ENCODE assay signal across 35 cellular contexts in the genomic region with DNA sequence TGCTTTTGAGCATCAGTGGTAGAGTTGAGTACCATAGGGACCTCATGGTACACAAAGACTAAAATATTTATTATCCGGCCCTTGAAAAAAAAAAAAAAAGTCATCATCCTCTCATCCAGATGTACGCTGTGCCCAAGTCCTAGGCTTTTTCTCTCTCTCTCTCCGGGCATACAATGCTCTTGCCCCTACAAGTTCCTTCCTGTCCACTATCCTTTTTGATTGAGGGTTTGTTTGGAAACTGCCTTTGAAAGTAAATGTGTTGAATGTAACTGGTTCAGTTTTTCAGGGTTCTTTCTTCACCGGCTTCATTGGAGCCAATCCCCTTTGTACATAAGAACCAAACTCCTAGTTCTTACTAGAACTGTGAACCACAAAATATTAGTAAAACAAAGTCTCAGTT.
"Had no signal": no experiment of that assay in that cellular context is flagged by ENCODE, and none has a peak within 500 bp of the region (broad histone marks: within the 10 kb centered on the region; RNA-seq: fewer than 3 reads in every experiment).

No MANE protein-coding gene starts in this region.

- H3K4me1 ChIP-seq: ascending aorta had no signal

- H3K27ac Mint-ChIP-seq: activated B cell treated with CpG ODN at 0.5 μM for 24 hours; activated CD4-positive, alpha-beta memory T cell treated with anti-CD3 and anti-CD28 coated beads for 36 hours; activated CD4-positive, alpha-beta T cell treated with anti-CD3 and anti-CD28 coated beads, Interleukin-2, amount 10 ng/mL, durations not matched to agents 24 days and 14 days; activated CD8-positive, alpha-beta T cell treated with anti-CD3 and anti-CD28 coated beads for 36 hours; activated naive CD4-positive, alpha-beta T cell treated with anti-CD3 and anti-CD28 coated beads, Interleukin-2, amount 10 ng/mL, durations not matched to agents 7 days and 5 days; activated naive CD4-positive, alpha-beta T cell treated with anti-CD3 and anti-CD28 coated beads, Interleukin-2, amount 50 U/mL, for 24 hours; activated naive CD8-positive, alpha-beta T cell; activated naive CD8-positive, alpha-beta T cell treated with anti-CD3 and anti-CD28 coated beads, Interleukin-2, amount 10 ng/mL, durations not matched to agents 7 days and 5 days; activated naive CD8-positive, alpha-beta T cell treated with anti-CD3 and anti-CD28 coated beads, Interleukin-2, amount 50 U/mL, for 24 hours; activated T-cell treated with anti-CD3 and anti-CD28 coated beads, Interleukin-2, amount 50 U/mL, for 72 hours; activated T-helper 1 cell treated with anti-CD3 and anti-CD28 coated beads, Interleukin-12 subunit alpha, Interleukin-12 subunit beta, Interleukin-2, Interleukin-4 antibody, amounts not matched to agents 30 ng/mL and 10 ng/mL and 1 ng/mL, durations not matched to agents 14 hours and 24 hours and 36 hours; activated T-helper 17 cell treated with anti-CD3 and anti-CD28 coated beads, Interleukin-2, amount 50 U/mL, for 72 hours; brain; T-helper 1 cell treated with Interleukin-12 subunit alpha and Interleukin-12 subunit beta and Interleukin-4 antibody, amounts not matched to agents 30 μg/mL and 1 μg/mL, for 36 hours; T-helper 2 cell treated with Interferon-gamma antibody and Interleukin-4, amounts not matched to agents 5 μg/mL and 100 μg/mL, for 36 hours had no signal

- DNase-seq: activated B cell treated with CpG ODN at 0.5 μM for 24 hours; activated CD4-positive, alpha-beta memory T cell treated with anti-CD3 and anti-CD28 coated beads for 36 hours; activated CD4-positive, alpha-beta T cell treated with anti-CD3 and anti-CD28 coated beads for 4 hours; activated CD4-positive, alpha-beta T cell treated with anti-CD3 and anti-CD28 coated beads, Interleukin-2, amount 10 ng/mL, durations not matched to agents 24 days and 14 days; activated CD4-positive, alpha-beta T cell treated with anti-CD3 and anti-CD28 coated beads, Interleukin-2, amount 50 U/mL, for 1 hour; activated CD4-positive, alpha-beta T cell treated with anti-CD3 and anti-CD28 coated beads, Interleukin-2, amount 50 U/mL, for 4 hours; activated CD4-positive, CD25-positive, alpha-beta regulatory T cell treated with anti-CD3 and anti-CD28 coated beads, Interleukin-2, amount 50 U/mL, for 72 hours; activated CD8-positive, alpha-beta memory T cell treated with anti-CD3 and anti-CD28 coated beads, Interleukin-2, amount 50 U/mL, for 4 hours; activated CD8-positive, alpha-beta T cell treated with anti-CD3 and anti-CD28 coated beads for 36 hours; activated effector memory CD4-positive, alpha-beta T cell treated with anti-CD3 and anti-CD28 coated beads, Interleukin-2, amount 50 U/mL, for 16 hours; activated gamma-delta T cell treated with Interleukin-2 at 50 U/mL for 16 hours; activated naive CD4-positive, alpha-beta T cell; activated naive CD4-positive, alpha-beta T cell treated with anti-CD3 and anti-CD28 coated beads, Interleukin-2, amount 10 ng/mL, durations not matched to agents 7 days and 5 days; activated naive CD8-positive, alpha-beta T cell treated with anti-CD3 and anti-CD28 coated beads, Interleukin-2, amount 10 ng/mL, durations not matched to agents 7 days and 5 days; activated naive CD8-positive, alpha-beta T cell treated with anti-CD3 and anti-CD28 coated beads, Interleukin-2, amount 50 U/mL, for 24 hours; activated T-cell treated with anti-CD3 and anti-CD28 coated beads for 4 hours; activated T-cell treated with anti-CD3 and anti-CD28 coated beads, Interleukin-2, amount 50 U/mL, for 1 hour; activated T-cell treated with anti-CD3 and anti-CD28 coated beads, Interleukin-2, amount 50 U/mL, for 4 hours; activated T-cell treated with anti-CD3 and anti-CD28 coated beads, Interleukin-2, amount 50 U/mL, for 72 hours; amygdala; anterior cingulate cortex; central memory CD4-positive, alpha-beta T cell; T-helper 1 cell; T-helper 2 cell; T-helper 9 cell had no signal

- H3K9me3 ChIP-seq: ascending aorta had no signal

- ATAC-seq: activated CD8-positive, alpha-beta T cell treated with anti-CD3 and anti-CD28 coated beads for 36 hours; activated naive CD8-positive, alpha-beta T cell treated with anti-CD3 and anti-CD28 coated beads, Interleukin-2, amount 50 U/mL, for 24 hours; activated T-cell treated with anti-CD3 and anti-CD28 coated beads, Interleukin-2, amount 50 U/mL, for 4 hours; activated T-cell treated with anti-CD3 and anti-CD28 coated beads, Interleukin-2, amount 50 U/mL, for 72 hours; activated T-helper 17 cell treated with anti-CD3 and anti-CD28 coated beads, Interleukin-2, amount 50 U/mL, for 72 hours had no signal

- H3K36me3 ChIP-seq: ascending aorta had no signal

- H3K27ac ChIP-seq: ascending aorta, VCaP had no signal

- H3K4me3 Mint-ChIP-seq: activated B cell treated with CpG ODN at 0.5 μM for 24 hours; activated CD4-positive, alpha-beta memory T cell treated with anti-CD3 and anti-CD28 coated beads for 36 hours; activated CD4-positive, alpha-beta T cell treated with anti-CD3 and anti-CD28 coated beads, Interleukin-2, amount 10 ng/mL, durations not matched to agents 24 days and 14 days; activated CD8-positive, alpha-beta T cell treated with anti-CD3 and anti-CD28 coated beads for 36 hours; activated naive CD4-positive, alpha-beta T cell treated with anti-CD3 and anti-CD28 coated beads, Interleukin-2, amount 10 ng/mL, durations not matched to agents 7 days and 5 days; activated naive CD4-positive, alpha-beta T cell treated with anti-CD3 and anti-CD28 coated beads, Interleukin-2, amount 50 U/mL, for 24 hours; activated naive CD8-positive, alpha-beta T cell; activated naive CD8-positive, alpha-beta T cell treated with anti-CD3 and anti-CD28 coated beads, Interleukin-2, amount 10 ng/mL, durations not matched to agents 7 days and 5 days; activated naive CD8-positive, alpha-beta T cell treated with anti-CD3 and anti-CD28 coated beads, Interleukin-2, amount 50 U/mL, for 24 hours; activated T-cell treated with anti-CD3 and anti-CD28 coated beads, Interleukin-2, amount 50 U/mL, for 4 hours; activated T-cell treated with anti-CD3 and anti-CD28 coated beads, Interleukin-2, amount 50 U/mL, for 72 hours; activated T-helper 1 cell treated with anti-CD3 and anti-CD28 coated beads, Interleukin-12 subunit alpha, Interleukin-12 subunit beta, Interleukin-2, Interleukin-4 antibody, amounts not matched to agents 30 ng/mL and 10 ng/mL and 1 ng/mL, durations not matched to agents 14 hours and 24 hours and 36 hours; activated T-helper 17 cell treated with anti-CD3 and anti-CD28 coated beads, Interleukin-2, amount 50 U/mL, for 72 hours; brain; T-helper 1 cell treated with Interleukin-12 subunit alpha and Interleukin-12 subunit beta and Interleukin-4 antibody, amounts not matched to agents 30 μg/mL and 1 μg/mL, for 36 hours; T-helper 2 cell treated with Interferon-gamma antibody and Interleukin-4, amounts not matched to agents 5 μg/mL and 100 μg/mL, for 36 hours had no signal

- H3K4me3 ChIP-seq: ascending aorta had no signal

- FAIRE-seq: TTC549 had no signal

- H3K27me3 ChIP-seq: ascending aorta had no signal

- H3K4me1 Mint-ChIP-seq: activated B cell treated with CpG ODN at 0.5 μM for 24 hours; activated CD4-positive, alpha-beta T cell treated with anti-CD3 and anti-CD28 coated beads, Interleukin-2, amount 10 ng/mL, durations not matched to agents 24 days and 14 days; activated naive CD4-positive, alpha-beta T cell treated with anti-CD3 and anti-CD28 coated beads, Interleukin-2, amount 10 ng/mL, durations not matched to agents 7 days and 5 days; activated naive CD8-positive, alpha-beta T cell treated with anti-CD3 and anti-CD28 coated beads, Interleukin-2, amount 10 ng/mL, durations not matched to agents 7 days and 5 days; activated naive CD8-positive, alpha-beta T cell treated with anti-CD3 and anti-CD28 coated beads, Interleukin-2, amount 50 U/mL, for 24 hours; brain had no signal

- H3K9me3 Mint-ChIP-seq: activated B cell treated with CpG ODN at 0.5 μM for 24 hours; activated CD4-positive, alpha-beta memory T cell treated with anti-CD3 and anti-CD28 coated beads for 36 hours; activated CD4-positive, alpha-beta T cell treated with anti-CD3 and anti-CD28 coated beads, Interleukin-2, amount 10 ng/mL, durations not matched to agents 24 days and 14 days; activated CD8-positive, alpha-beta T cell treated with anti-CD3 and anti-CD28 coated beads for 36 hours; activated naive CD4-positive, alpha-beta T cell treated with anti-CD3 and anti-CD28 coated beads, Interleukin-2, amount 10 ng/mL, durations not matched to agents 7 days and 5 days; activated naive CD4-positive, alpha-beta T cell treated with anti-CD3 and anti-CD28 coated beads, Interleukin-2, amount 50 U/mL, for 24 hours; activated naive CD8-positive, alpha-beta T cell treated with anti-CD3 and anti-CD28 coated beads, Interleukin-2, amount 10 ng/mL, durations not matched to agents 7 days and 5 days; activated naive CD8-positive, alpha-beta T cell treated with anti-CD3 and anti-CD28 coated beads, Interleukin-2, amount 50 U/mL, for 24 hours; activated T-cell treated with anti-CD3 and anti-CD28 coated beads, Interleukin-2, amount 50 U/mL, for 4 hours; activated T-cell treated with anti-CD3 and anti-CD28 coated beads, Interleukin-2, amount 50 U/mL, for 72 hours; activated T-helper 1 cell treated with anti-CD3 and anti-CD28 coated beads, Interleukin-12 subunit alpha, Interleukin-12 subunit beta, Interleukin-2, Interleukin-4 antibody, amounts not matched to agents 30 ng/mL and 10 ng/mL and 1 ng/mL, durations not matched to agents 14 hours and 24 hours and 36 hours; activated T-helper 17 cell treated with anti-CD3 and anti-CD28 coated beads, Interleukin-2, amount 50 U/mL, for 72 hours; brain; T-helper 1 cell treated with Interleukin-12 subunit alpha and Interleukin-12 subunit beta and Interleukin-4 antibody, amounts not matched to agents 30 μg/mL and 1 μg/mL, for 36 hours; T-helper 2 cell treated with Interferon-gamma antibody and Interleukin-4, amounts not matched to agents 5 μg/mL and 100 μg/mL, for 36 hours had no signal

- H3K27me3 Mint-ChIP-seq: activated B cell treated with CpG ODN at 0.5 μM for 24 hours; activated CD4-positive, alpha-beta memory T cell treated with anti-CD3 and anti-CD28 coated beads for 36 hours; activated CD4-positive, alpha-beta T cell treated with anti-CD3 and anti-CD28 coated beads, Interleukin-2, amount 10 ng/mL, durations not matched to agents 24 days and 14 days; activated CD8-positive, alpha-beta T cell treated with anti-CD3 and anti-CD28 coated beads for 36 hours; activated naive CD4-positive, alpha-beta T cell treated with anti-CD3 and anti-CD28 coated beads, Interleukin-2, amount 10 ng/mL, durations not matched to agents 7 days and 5 days; activated naive CD4-positive, alpha-beta T cell treated with anti-CD3 and anti-CD28 coated beads, Interleukin-2, amount 50 U/mL, for 24 hours; activated naive CD8-positive, alpha-beta T cell; activated naive CD8-positive, alpha-beta T cell treated with anti-CD3 and anti-CD28 coated beads, Interleukin-2, amount 10 ng/mL, durations not matched to agents 7 days and 5 days; activated naive CD8-positive, alpha-beta T cell treated with anti-CD3 and anti-CD28 coated beads, Interleukin-2, amount 50 U/mL, for 24 hours; activated T-helper 17 cell treated with anti-CD3 and anti-CD28 coated beads, Interleukin-2, amount 50 U/mL, for 72 hours had no signal
